Comparison of ENCODE assay signal across 8 cellular contexts in the genomic region with DNA sequence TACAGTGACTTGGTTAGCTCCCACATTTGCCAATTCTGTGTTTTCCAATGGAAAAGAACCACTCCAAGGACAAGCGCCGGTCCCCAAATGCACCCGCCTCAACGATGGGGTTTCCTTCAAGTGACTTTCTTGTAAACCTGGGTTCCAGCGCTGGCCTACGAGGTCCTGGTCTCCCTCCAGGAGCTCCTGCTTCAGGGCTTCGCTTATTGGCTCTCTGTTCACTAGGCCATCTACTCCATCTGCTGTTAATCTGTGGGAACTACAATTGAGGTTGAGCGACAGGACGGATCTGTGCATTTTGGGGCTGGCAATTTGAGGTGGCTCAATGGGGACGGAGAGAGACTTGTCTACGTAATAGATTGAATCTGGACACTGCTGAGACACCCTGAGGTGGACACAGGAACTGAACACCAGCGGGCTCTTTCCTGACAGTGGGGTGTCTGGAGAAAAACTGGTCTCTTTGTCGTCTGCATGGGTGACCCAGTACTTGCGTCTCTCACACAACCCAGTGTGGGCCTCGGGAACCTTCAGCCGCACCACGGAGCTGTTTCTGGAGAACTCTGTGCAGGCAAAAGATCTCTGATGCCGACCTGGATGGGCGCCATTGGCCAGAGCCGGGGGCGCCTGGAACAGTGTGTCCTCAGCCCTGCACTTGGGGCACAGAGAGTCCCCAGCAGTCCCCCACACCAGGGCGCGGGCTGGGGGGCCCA.
A peak's percentile ranks its signal among the peaks of the same experiment; 100 is the strongest.
DNase-seq lines count a peak whose midpoint lies in the region; ATAC-seq, FAIRE-seq and TF ChIP-seq lines count a peak whose summit lies in the region.

No MANE protein-coding gene starts in this region.

- TF ChIP-seq EP300 in suprapubic skin (IDR thresholded peaks at IDR 0.05) = no peak

- H3K36me3 Mint-ChIP-seq in CD4-positive, alpha-beta memory T cell = no peaks in the 10 kb centered on the region
- no peaks in the 10 kb centered on the region for H3K36me3 Mint-ChIP-seq in activated T-helper 1 cell treated with anti-CD3 and anti-CD28 coated beads, Interleukin-12 subunit alpha, Interleukin-12 subunit beta, Interleukin-2, Interleukin-4 antibody, amounts not matched to agents 30 ng/mL and 10 ng/mL and 1 ng/mL, durations not matched to agents 14 hours and 24 hours and 36 hours (ENCODE audit: low read depth)

- peak; percentile 50 for ATAC-seq in GM18870 (IDR thresholded peaks at IDR 0.05; ENCODE audit: unreplicated experiment)
- ATAC-seq in GM21737 (IDR thresholded peaks at IDR 0.05; ENCODE audit: unreplicated experiment) = no peak

- CTCF ChIA-PET in CD4-positive, alpha-beta memory T cell (lab: Charles Lee; ENCODE audit: partially characterized antibody) = interaction anchor here (0.6 to 1.4 kb wide), 6 partner anchors 35 to 636 kb away, joined by 3 to 5 read pairs (median 3); no protein-coding TSS in a partner anchor

- WGBS in suprapubic skin = 48% methylated on average over 14 of the region's 23 CpGs

- peak overlapping the region in 1 of 8 donors; percentile 39 for H3K4me3 Mint-ChIP-seq in CD4-positive, alpha-beta memory T cell
- H3K4me3 Mint-ChIP-seq in activated T-helper 1 cell treated with anti-CD3 and anti-CD28 coated beads, Interleukin-12 subunit alpha, Interleukin-12 subunit beta, Interleukin-2, Interleukin-4 antibody, amounts not matched to agents 30 ng/mL and 10 ng/mL and 1 ng/mL, durations not matched to agents 14 hours and 24 hours and 36 hours = no peak overlapping the region

- H3K27ac Mint-ChIP-seq in CD4-positive, alpha-beta memory T cell = no peak overlapping the region
- H3K27ac Mint-ChIP-seq in activated T-helper 1 cell treated with anti-CD3 and anti-CD28 coated beads, Interleukin-12 subunit alpha, Interleukin-12 subunit beta, Interleukin-2, Interleukin-4 antibody, amounts not matched to agents 30 ng/mL and 10 ng/mL and 1 ng/mL, durations not matched to agents 14 hours and 24 hours and 36 hours = no peak overlapping the region

- peak; percentile 73 for TF ChIP-seq CTCF in bronchial epithelial cell (IDR thresholded peaks at IDR 0.05; ENCODE audit: insufficient read depth, low read length, severe bottlenecking)
- TF ChIP-seq CTCF in suprapubic skin (IDR thresholded peaks at IDR 0.05) = peak; percentile 31 to 62

- no peaks in the 10 kb centered on the region for H3K9me3 ChIP-seq in CD4-positive, alpha-beta memory T cell (ENCODE audit: control insufficient read depth in 1 of 2, low read length in 2 of 2)
- H3K9me3 ChIP-seq in suprapubic skin = no peaks in the 10 kb centered on the region

- H3K36me3 ChIP-seq in CD4-positive, alpha-beta memory T cell (ENCODE audit: insufficient read depth, low read length) = no peaks in the 10 kb centered on the region
- H3K36me3 ChIP-seq in bronchial epithelial cell (ENCODE audit: control insufficient read depth, insufficient read depth, low read length) (no peaks in the 10 kb centered on the region), suprapubic skin (no peaks in the 10 kb centered on the region)

- no peak overlapping the region for H3K4me3 ChIP-seq in CD4-positive, alpha-beta memory T cell (ENCODE audit: low read length in 2 of 2)
- H3K4me3 ChIP-seq in bronchial epithelial cell (ENCODE audit: low read depth, low read length) = no peak overlapping the region
- H3K4me3 ChIP-seq in suprapubic skin = no peak overlapping the region

- FAIRE-seq in bronchial epithelial cell (lab: Jason Lieb, UNC) = no peak

- TF ChIP-seq POLR2A in suprapubic skin (IDR thresholded peaks at IDR 0.05) = no peak

- H3K4me1 ChIP-seq in CD4-positive, alpha-beta memory T cell (ENCODE audit: insufficient read depth, low read length) = no peaks in the 10 kb centered on the region
- H3K4me1 ChIP-seq in suprapubic skin = no peaks in the 10 kb centered on the region

- peak in 4 of 5 donors; percentile 14 to 36 (median 22) for DNase-seq in CD4-positive, alpha-beta memory T cell
- peak; percentile 11 for DNase-seq in NCI-H526 treated with DMSO at 0.1 percent for 48 hours (lab: John Stamatoyannopoulos, UW)
- peak; percentile 59 for DNase-seq in bronchial epithelial cell (ENCODE audit: low read depth)
- DNase-seq in islet precursor cell = peak; percentile 78
- DNase-seq in suprapubic skin (ENCODE audit: low spot score in 2 of 2) = no peak
- DNase-seq in activated T-helper 1 cell treated with anti-CD3 and anti-CD28 coated beads, Interleukin-12 subunit alpha, Interleukin-12 subunit beta, Interleukin-2, Interleukin-4 antibody, amounts not matched to agents 30 ng/mL and 10 ng/mL and 1 ng/mL, durations not matched to agents 14 hours and 24 hours and 36 hours (ENCODE audit: low spot score) = no peak

- H3K27me3 Mint-ChIP-seq in CD4-positive, alpha-beta memory T cell = no peaks in the 10 kb centered on the region
- H3K27me3 Mint-ChIP-seq in activated T-helper 1 cell treated with anti-CD3 and anti-CD28 coated beads, Interleukin-12 subunit alpha, Interleukin-12 subunit beta, Interleukin-2, Interleukin-4 antibody, amounts not matched to agents 30 ng/mL and 10 ng/mL and 1 ng/mL, durations not matched to agents 14 hours and 24 hours and 36 hours (ENCODE audit: insufficient read depth) = no peaks in the 10 kb centered on the region

- no peaks in the 10 kb centered on the region for H3K4me1 Mint-ChIP-seq in CD4-positive, alpha-beta memory T cell
- H3K4me1 Mint-ChIP-seq in activated T-helper 1 cell treated with anti-CD3 and anti-CD28 coated beads, Interleukin-12 subunit alpha, Interleukin-12 subunit beta, Interleukin-2, Interleukin-4 antibody, amounts not matched to agents 30 ng/mL and 10 ng/mL and 1 ng/mL, durations not matched to agents 14 hours and 24 hours and 36 hours (ENCODE audit: low read depth) = no peaks in the 10 kb centered on the region

- no peaks in the 10 kb centered on the region for H3K27me3 ChIP-seq in CD4-positive, alpha-beta memory T cell (ENCODE audit: insufficient read depth, low read length)
- H3K27me3 ChIP-seq in bronchial epithelial cell (ENCODE audit: control insufficient read depth, insufficient read depth, low read length) (no peaks in the 10 kb centered on the region), suprapubic skin (no peaks in the 10 kb centered on the region)

- H3K27ac ChIP-seq in CD4-positive, alpha-beta memory T cell (ENCODE audit: low read depth, low read length) = no peak overlapping the region
- no peak overlapping the region for H3K27ac ChIP-seq in suprapubic skin

- POLR2A ChIA-PET in CD4-positive, alpha-beta memory T cell (lab: Charles Lee; ENCODE audit: partially characterized antibody) = no interaction called here

- peaks cover 0 to 5% (median 0%) of the 10 kb centered on the region in 8 donors for H3K9me3 Mint-ChIP-seq in CD4-positive, alpha-beta memory T cell
- H3K9me3 Mint-ChIP-seq in activated T-helper 1 cell treated with anti-CD3 and anti-CD28 coated beads, Interleukin-12 subunit alpha, Interleukin-12 subunit beta, Interleukin-2, Interleukin-4 antibody, amounts not matched to agents 30 ng/mL and 10 ng/mL and 1 ng/mL, durations not matched to agents 14 hours and 24 hours and 36 hours = no peaks in the 10 kb centered on the region

- intact Hi-C loops in CD4-positive, alpha-beta memory T cell (cut with micrococcal nuclease) = no loop called here
- intact Hi-C loops in activated T-helper 1 cell treated with anti-CD3 and anti-CD28 coated beads, Interleukin-12 subunit alpha, Interleukin-12 subunit beta, Interleukin-2, Interleukin-4 antibody, amounts not matched to agents 30 ng/mL and 10 ng/mL and 1 ng/mL, durations not matched to agents 14 hours and 24 hours and 36 hours (cut with micrococcal nuclease) = no loop called here

Comparison
In these comparisons a context has a peak if more than half of its experiments do, and no peak if none do; other contexts are left out.
1. DNase-seq: peak in CD4-positive, alpha-beta memory T cell (4 of 5), NCI-H526 treated with DMSO at 0.1 percent for 48 hours (single experiment), bronchial epithelial cell (single experiment) and islet precursor cell (single experiment); none in suprapubic skin (0 of 2) and activated T-helper 1 cell treated with anti-CD3 and anti-CD28 coated beads, Interleukin-12 subunit alpha, Interleukin-12 subunit beta, Interleukin-2, Interleukin-4 antibody, amounts not matched to agents 30 ng/mL and 10 ng/mL and 1 ng/mL, durations not matched to agents 14 hours and 24 hours and 36 hours (single experiment).